ENCODE assay signal across 1 cellular context in genomic region chr6:22656696-22657340, GRCh38.
A peak's percentile ranks its signal among the peaks of the same experiment; 100 is the strongest.
TF ChIP-seq lines count a peak whose summit lies in the region.

No MANE protein-coding gene starts in this region.

TF ChIP-seq in GM12878, 131 proteins besides CTCF, POLR2A, EP300 and RAD21 (continued from another document):
- TF ChIP-seq RELB (IDR thresholded peaks at IDR 0.05; ENCODE audit: low read depth) (peak; percentile 24; the same call in 1 of the 2 replicates), TBL1XR1 (IDR thresholded peaks at IDR 0.05; ENCODE audit: low read depth, low read length) (0 out of 2 replicates have a peak, but pooled peaks have one; percentile 23), IKZF2 (IDR thresholded peaks at IDR 0.05) (peak; percentile 26 to 38; a peak in 2 of 4 replicates)
